ENCODE assay signal across 20 cellular contexts in the genomic region with DNA sequence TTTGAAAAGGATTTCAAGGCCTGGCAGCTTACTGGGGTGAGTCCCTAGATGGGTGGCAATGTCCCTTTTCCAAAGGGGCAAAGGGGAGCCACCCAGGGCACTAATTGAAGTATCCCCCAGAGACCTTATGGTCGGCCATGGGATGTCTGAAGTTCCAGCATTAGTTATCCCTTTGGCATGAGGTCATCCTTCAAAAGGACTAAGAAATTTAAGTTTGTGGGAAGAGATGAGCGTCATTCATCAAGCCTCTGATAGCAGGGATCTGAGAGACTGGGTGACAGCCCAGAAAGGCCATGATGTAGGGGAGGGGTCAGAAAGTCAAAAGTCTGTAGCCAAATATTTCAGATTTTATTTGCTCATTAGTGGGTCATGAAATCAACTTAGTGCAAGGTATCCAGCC.
A peak's percentile ranks its signal among the peaks of the same experiment; 100 is the strongest.
DNase-seq lines count a peak whose midpoint lies in the region; ATAC-seq lines count a peak whose summit lies in the region.
"Had no signal": no experiment of that assay in that cellular context is flagged by ENCODE, and none has a peak within 500 bp of the region (broad histone marks: within the 10 kb centered on the region; RNA-seq: fewer than 3 reads in every experiment).

No MANE protein-coding gene starts in this region.

- intact Hi-C loops in activated CD4-positive, alpha-beta T cell treated with anti-CD3 and anti-CD28 coated beads, Interleukin-2, amount 10 ng/mL, durations not matched to agents 24 days and 14 days (cut with micrococcal nuclease), result no loop called here

- no peaks in the 10 kb centered on the region for H3K9me3 Mint-ChIP-seq in activated CD4-positive, alpha-beta T cell treated with anti-CD3 and anti-CD28 coated beads, Interleukin-2, amount 10 ng/mL, durations not matched to agents 24 days and 14 days
- H3K9me3 Mint-ChIP-seq: CD4-positive, alpha-beta T cell; CD8-positive, alpha-beta memory T cell had no signal

- no peaks in the 10 kb centered on the region for H3K27me3 Mint-ChIP-seq in activated CD4-positive, alpha-beta T cell treated with anti-CD3 and anti-CD28 coated beads, Interleukin-2, amount 10 ng/mL, durations not matched to agents 24 days and 14 days
- H3K27me3 Mint-ChIP-seq: CD4-positive, alpha-beta T cell had no signal

- ATAC-seq in stimulated activated naive CD8-positive, alpha-beta T cell treated with anti-CD3 and anti-CD28 coated beads, Interleukin-15, Interleukin-2, amounts not matched to agents 100 U/mL and 50 U/mL, for 24 hours, result no peak
- ATAC-seq in GM19035 (IDR thresholded peaks at IDR 0.05; ENCODE audit: unreplicated experiment), result no peak
- ATAC-seq: A549 had no signal

- H3K27ac Mint-ChIP-seq in activated CD4-positive, alpha-beta T cell treated with anti-CD3 and anti-CD28 coated beads, Interleukin-2, amount 10 ng/mL, durations not matched to agents 24 days and 14 days, result no peak overlapping the region
- H3K27ac Mint-ChIP-seq: CD4-positive, alpha-beta T cell had no signal

- H3K4me3 Mint-ChIP-seq in activated CD4-positive, alpha-beta T cell treated with anti-CD3 and anti-CD28 coated beads, Interleukin-2, amount 10 ng/mL, durations not matched to agents 24 days and 14 days, result no peak overlapping the region
- H3K4me3 Mint-ChIP-seq: CD14-positive monocyte; CD4-positive, alpha-beta T cell; CD8-positive, alpha-beta memory T cell had no signal

- H3K4me1 Mint-ChIP-seq in activated CD4-positive, alpha-beta T cell treated with anti-CD3 and anti-CD28 coated beads, Interleukin-2, amount 10 ng/mL, durations not matched to agents 24 days and 14 days, result no peaks in the 10 kb centered on the region
- H3K4me1 Mint-ChIP-seq: CD8-positive, alpha-beta memory T cell had no signal

- peak; percentile 23 for DNase-seq in EH (ENCODE audit: low read depth)
- DNase-seq in amniotic epithelial cell (ENCODE audit: low read depth), result peak; percentile 60
- peak; percentile 55 for DNase-seq in myocyte (ENCODE audit: low read depth)
- DNase-seq in stimulated activated naive CD8-positive, alpha-beta T cell treated with anti-CD3 and anti-CD28 coated beads, Interleukin-15, Interleukin-2, amounts not matched to agents 100 U/mL and 50 U/mL, for 24 hours, result no peak
- no peak for DNase-seq in activated CD4-positive, alpha-beta T cell treated with anti-CD3 and anti-CD28 coated beads, Interleukin-2, amount 10 ng/mL, durations not matched to agents 24 days and 14 days
- DNase-seq: 8988T; ACHN; AML-193; BE2C; CD4-positive, alpha-beta T cell; CD8-positive, alpha-beta memory T cell; DMS 273 treated with DMSO at 0.1 percent for 48 hours; DMS79; GF-D8; GM23248; H7; HCEC 1CT had no signal

- H3K36me3 Mint-ChIP-seq in activated CD4-positive, alpha-beta T cell treated with anti-CD3 and anti-CD28 coated beads, Interleukin-2, amount 10 ng/mL, durations not matched to agents 24 days and 14 days (ENCODE audit: low read depth), result no peaks in the 10 kb centered on the region

Comparison
In these comparisons a context has a peak if more than half of its experiments do, and no peak if none do; other contexts are left out.
1. DNase-seq: peak in EH (single experiment), amniotic epithelial cell (single experiment) and myocyte (single experiment); none in stimulated activated naive CD8-positive, alpha-beta T cell treated with anti-CD3 and anti-CD28 coated beads, Interleukin-15, Interleukin-2, amounts not matched to agents 100 U/mL and 50 U/mL, for 24 hours (single experiment) and activated CD4-positive, alpha-beta T cell treated with anti-CD3 and anti-CD28 coated beads, Interleukin-2, amount 10 ng/mL, durations not matched to agents 24 days and 14 days (single experiment).